8 cellular contexts compared by ENCODE assay signal in genomic region chr9:125650271-125650737, GRCh38. TPM values are rescaled to one million over a fixed set of nuclear protein-coding genes. Genes with fewer than 3 reads are reported as not detected.
DNase-seq lines count a peak whose midpoint lies in the region; ATAC-seq and TF ChIP-seq lines count a peak whose summit lies in the region.

No MANE protein-coding gene starts in this region.

- H2AK5ac ChIP-seq in mesenchymal stem cell (ENCODE audit: low read length, severe bottlenecking), result peak overlapping the region; percentile 84

- no peak overlapping the region for H3K14ac ChIP-seq in mesenchymal stem cell (ENCODE audit: low read length in 2 of 2)

- H3K4me3 Mint-ChIP-seq in CD4-positive, alpha-beta T cell, result no peak overlapping the region
- H3K4me3 Mint-ChIP-seq in activated CD8-positive, alpha-beta T cell treated with anti-CD3 and anti-CD28 coated beads, Interleukin-2, amount 10 ng/mL, durations not matched to agents 7 days and 5 days, result no peak overlapping the region
- no peak overlapping the region for H3K4me3 Mint-ChIP-seq in glutamatergic neuron (ENCODE audit: unreplicated experiment)

- DNase-seq in CD4-positive, alpha-beta T cell, result no peak
- no peak for DNase-seq in activated CD8-positive, alpha-beta T cell treated with anti-CD3 and anti-CD28 coated beads, Interleukin-2, amount 10 ng/mL, durations not matched to agents 7 days and 5 days
- peak; percentile 81 for DNase-seq in mesenchymal stem cell
- no peak for DNase-seq in COLO668 (lab: John Stamatoyannopoulos, UW; ENCODE audit: unreplicated experiment)
- no peak for DNase-seq in glutamatergic neuron
- DNase-seq in DMS 273 (lab: John Stamatoyannopoulos, UW; ENCODE audit: unreplicated experiment), result no peak

- no peak overlapping the region for H3K27ac ChIP-seq in CD4-positive, alpha-beta T cell (ENCODE audit: low read depth, low read length)
- H3K27ac ChIP-seq in mesenchymal stem cell (ENCODE audit: low read length, poor library complexity, severe bottlenecking), result peak overlapping the region; percentile 59

- POLR2A ChIA-PET in CD4-positive, alpha-beta T cell (lab: Charles Lee), result no interaction called here
- POLR2A ChIA-PET in activated CD8-positive, alpha-beta T cell treated with anti-CD3 and anti-CD28 coated beads, Interleukin-2, amount 10 ng/mL, durations not matched to agents 7 days and 5 days (lab: Charles Lee), result no interaction called here

- H3K36me3 ChIP-seq in mesenchymal stem cell (ENCODE audit: control insufficient read depth in 1 of 2, insufficient read depth in 2 of 2, low read depth in 1 of 2, low read length in 2 of 2), result peaks cover 3% of the 10 kb centered on the region in 2 experiments

- no peaks in the 10 kb centered on the region for H3K9me3 Mint-ChIP-seq in CD4-positive, alpha-beta T cell
- H3K9me3 Mint-ChIP-seq in activated CD8-positive, alpha-beta T cell treated with anti-CD3 and anti-CD28 coated beads, Interleukin-2, amount 10 ng/mL, durations not matched to agents 7 days and 5 days (ENCODE audit: insufficient read depth), result no peaks in the 10 kb centered on the region
- peaks cover 1% of the 10 kb centered on the region for H3K9me3 Mint-ChIP-seq in glutamatergic neuron (ENCODE audit: unreplicated experiment)

- no peak overlapping the region for H3K23ac ChIP-seq in mesenchymal stem cell (ENCODE audit: low read length in 2 of 2)

- peak overlapping the region in 1 of 2 experiments; percentile 61 for H3K4me3 ChIP-seq in mesenchymal stem cell (ENCODE audit: insufficient read depth in 1 of 2, low read depth in 1 of 2, low read length in 2 of 2)

- H2BK12ac ChIP-seq in mesenchymal stem cell (ENCODE audit: low read length in 2 of 2), result peak overlapping the region in 1 of 2 experiments; percentile 21

- ATAC-seq in CD4-positive, alpha-beta T cell (ENCODE audit: poor library complexity), result no peak
- peak; percentile 71 for ATAC-seq in GM19328 (IDR thresholded peaks at IDR 0.05; ENCODE audit: unreplicated experiment)
- ATAC-seq in HG03354 (IDR thresholded peaks at IDR 0.05; ENCODE audit: poor library complexity, severe bottlenecking, unreplicated experiment), result peak; percentile 73
- peak; percentile 40 for ATAC-seq in activated CD8-positive, alpha-beta T cell treated with anti-CD3 and anti-CD28 coated beads, Interleukin-2, amount 10 ng/mL, durations not matched to agents 7 days and 5 days

- H3K4me2 ChIP-seq in mesenchymal stem cell (ENCODE audit: low read length, poor library complexity, severe bottlenecking), result no peak overlapping the region

- H3K27me3 ChIP-seq in CD4-positive, alpha-beta T cell (ENCODE audit: control insufficient read depth, insufficient read depth, low read length), result no peaks in the 10 kb centered on the region
- H3K27me3 ChIP-seq in mesenchymal stem cell (ENCODE audit: control insufficient read depth in 1 of 2, insufficient read depth in 1 of 2, low read length in 2 of 2), result no peaks in the 10 kb centered on the region

- no peak overlapping the region for H4K91ac ChIP-seq in mesenchymal stem cell (ENCODE audit: low read length)

- no peaks in the 10 kb centered on the region for H3K27me3 Mint-ChIP-seq in CD4-positive, alpha-beta T cell
- H3K27me3 Mint-ChIP-seq in activated CD8-positive, alpha-beta T cell treated with anti-CD3 and anti-CD28 coated beads, Interleukin-2, amount 10 ng/mL, durations not matched to agents 7 days and 5 days (ENCODE audit: low read depth), result no peaks in the 10 kb centered on the region
- no peaks in the 10 kb centered on the region for H3K27me3 Mint-ChIP-seq in glutamatergic neuron (ENCODE audit: unreplicated experiment)

- peaks cover 60% of the 10 kb centered on the region for H3K4me1 Mint-ChIP-seq in CD4-positive, alpha-beta T cell (ENCODE audit: low read depth)
- H3K4me1 Mint-ChIP-seq in activated CD8-positive, alpha-beta T cell treated with anti-CD3 and anti-CD28 coated beads, Interleukin-2, amount 10 ng/mL, durations not matched to agents 7 days and 5 days (ENCODE audit: low read depth), result peaks cover 42% of the 10 kb centered on the region
- H3K4me1 Mint-ChIP-seq in glutamatergic neuron (ENCODE audit: low read depth, unreplicated experiment), result peaks cover 44% of the 10 kb centered on the region

- no peak overlapping the region for H2BK15ac ChIP-seq in mesenchymal stem cell (ENCODE audit: low read depth, poor library complexity, severe bottlenecking)

- peak overlapping the region; percentile 24 to 85 for H3K4ac ChIP-seq in mesenchymal stem cell (ENCODE audit: low read depth in 1 of 2, low read length in 2 of 2)

- H4K8ac ChIP-seq in mesenchymal stem cell (ENCODE audit: low read length), result no peak overlapping the region

- TF ChIP-seq CTCF in CD4-positive, alpha-beta T cell (IDR thresholded peaks at IDR 0.05), result no peak
- TF ChIP-seq CTCF in glutamatergic neuron (IDR thresholded peaks at IDR 0.05; ENCODE audit: partially characterized antibody, unreplicated experiment), result no peak

- peaks cover 19% of the 10 kb centered on the region for H3K79me1 ChIP-seq in mesenchymal stem cell (replicated peaks; ENCODE audit: low read length, poor library complexity, severe bottlenecking)

- intact Hi-C loops in CD4-positive, alpha-beta T cell (cut with DNase I, micrococcal nuclease), result no loop called here

- H3K4me1 ChIP-seq in mesenchymal stem cell (ENCODE audit: control insufficient read depth, insufficient read depth, low read depth, low read length), result peaks cover 4% of the 10 kb centered on the region

- peak overlapping the region in 1 of 2 experiments; percentile 22 for H3K18ac ChIP-seq in mesenchymal stem cell (ENCODE audit: low read depth in 1 of 2, low read length in 2 of 2)

- H2BK120ac ChIP-seq in mesenchymal stem cell (ENCODE audit: low read depth, low read length), result no peak overlapping the region

- CTCF ChIA-PET in CD4-positive, alpha-beta T cell (lab: Charles Lee), result no interaction called here
- CTCF ChIA-PET in activated CD8-positive, alpha-beta T cell treated with anti-CD3 and anti-CD28 coated beads, Interleukin-2, amount 10 ng/mL, durations not matched to agents 7 days and 5 days (lab: Charles Lee), result interaction anchor here (0.9 to 1.5 kb wide), 3 partner anchors 18 to 243 kb away, joined by 3 to 4 read pairs (median 3); no protein-coding TSS in a partner anchor

- peak overlapping the region; percentile 53 for H3K27ac Mint-ChIP-seq in CD4-positive, alpha-beta T cell
- peak overlapping the region; percentile 68 for H3K27ac Mint-ChIP-seq in activated CD8-positive, alpha-beta T cell treated with anti-CD3 and anti-CD28 coated beads, Interleukin-2, amount 10 ng/mL, durations not matched to agents 7 days and 5 days
- H3K27ac Mint-ChIP-seq in glutamatergic neuron (ENCODE audit: unreplicated experiment), result no peak overlapping the region

- peaks cover 31% of the 10 kb centered on the region for H3K36me3 Mint-ChIP-seq in CD4-positive, alpha-beta T cell (ENCODE audit: low read depth)
- peaks cover 24% of the 10 kb centered on the region for H3K36me3 Mint-ChIP-seq in activated CD8-positive, alpha-beta T cell treated with anti-CD3 and anti-CD28 coated beads, Interleukin-2, amount 10 ng/mL, durations not matched to agents 7 days and 5 days (ENCODE audit: low read depth)
- H3K36me3 Mint-ChIP-seq in glutamatergic neuron (ENCODE audit: unreplicated experiment), result no peaks in the 10 kb centered on the region

- no peaks in the 10 kb centered on the region for H3K9me3 ChIP-seq in CD4-positive, alpha-beta T cell (ENCODE audit: control insufficient read depth, low read length)
- no peaks in the 10 kb centered on the region for H3K9me3 ChIP-seq in mesenchymal stem cell (ENCODE audit: control insufficient read depth, low read length)

- WGBS in mesenchymal stem cell, result 19% methylated on average over 3 of the region's 3 CpGs

- H2BK5ac ChIP-seq in mesenchymal stem cell (ENCODE audit: low read depth, low read length, poor library complexity, severe bottlenecking), result peak overlapping the region; percentile 35

- no peak overlapping the region for H2AFZ ChIP-seq in mesenchymal stem cell (ENCODE audit: low read depth, low read length)

- peak overlapping the region; percentile 80 for H3K9ac ChIP-seq in mesenchymal stem cell (ENCODE audit: low read length)

RNA-seq across cellular contexts. Expression of gene MAPKAP1, which starts 56.7 kb away (rescaled TPM):
- 10 to 100 TPM; 40.3 to 44.9 TPM for total RNA-seq in CD4-positive, alpha-beta T cell
- 10 to 100 TPM; 60.4 to 63.9 TPM for total RNA-seq in activated CD8-positive, alpha-beta T cell treated with anti-CD3 and anti-CD28 coated beads, Interleukin-2, amount 10 ng/mL, durations not matched to agents 7 days and 5 days
- 73.7 TPM for polyA plus RNA-seq in mesenchymal stem cell (2013, experiment 1 of 2)
- 78.3 TPM for polyA plus RNA-seq in mesenchymal stem cell (2013, experiment 2 of 2)
- total RNA-seq in glutamatergic neuron (ENCODE audit: unreplicated experiment), result 59.6 TPM
